8 cellular contexts compared by ENCODE assay signal in genomic region chr16:16861546-16861945, GRCh38.
A peak's percentile ranks its signal among the peaks of the same experiment; 100 is the strongest.
DNase-seq lines count a peak whose midpoint lies in the region; ATAC-seq, FAIRE-seq and TF ChIP-seq lines count a peak whose summit lies in the region.

No MANE protein-coding gene starts in this region.

- TF ChIP-seq EP300 in neural cell (conservative IDR thresholded peaks at IDR 0.05; ENCODE audit: poor library complexity, severe bottlenecking): no peak

- peak; percentile 61 for ATAC-seq in activated CD8-positive, alpha-beta memory T cell treated with anti-CD3 and anti-CD28 coated beads, Interleukin-2, amount 10 ng/mL, durations not matched to agents 7 days and 5 days
- ATAC-seq in esophagus mucosa (peak; percentile 19), GM21786 (IDR thresholded peaks at IDR 0.05; ENCODE audit: unreplicated experiment) (no peak)

- no peaks in the 10 kb centered on the region for H3K27me3 ChIP-seq in neural cell (ENCODE audit: insufficient read depth, low read depth, low read length)
- H3K27me3 ChIP-seq in thyroid gland: no peaks in the 10 kb centered on the region

- TF ChIP-seq POLR2A in GM12892 (IDR thresholded peaks at IDR 0.05; ENCODE audit: low read depth, low read length): no peak
- TF ChIP-seq POLR2A in thyroid gland (IDR thresholded peaks at IDR 0.05): no peak

- H3K4me3 Mint-ChIP-seq in activated CD8-positive, alpha-beta memory T cell treated with anti-CD3 and anti-CD28 coated beads, Interleukin-2, amount 10 ng/mL, durations not matched to agents 7 days and 5 days: no peak overlapping the region

- intact Hi-C loops in thyroid gland (cut with DNase I): no loop called here

- H3K4me2 ChIP-seq in neural cell (ENCODE audit: low read length): no peak overlapping the region

- H3K9me2 ChIP-seq in neural cell (ENCODE audit: insufficient read depth, low read length): no peaks in the 10 kb centered on the region

- no peaks in the 10 kb centered on the region for H3K9me3 Mint-ChIP-seq in activated CD8-positive, alpha-beta memory T cell treated with anti-CD3 and anti-CD28 coated beads, Interleukin-2, amount 10 ng/mL, durations not matched to agents 7 days and 5 days (ENCODE audit: low read depth)

- H3K27me3 Mint-ChIP-seq in activated CD8-positive, alpha-beta memory T cell treated with anti-CD3 and anti-CD28 coated beads, Interleukin-2, amount 10 ng/mL, durations not matched to agents 7 days and 5 days: peaks cover 6% of the 10 kb centered on the region

- CTCF ChIA-PET in activated CD8-positive, alpha-beta memory T cell treated with anti-CD3 and anti-CD28 coated beads, Interleukin-2, amount 10 ng/mL, durations not matched to agents 7 days and 5 days (lab: Charles Lee): interaction anchor here (0.7 to 2.0 kb wide), 6 partner anchors 14 to 717 kb away, joined by 3 to 4 read pairs (median 3); no protein-coding TSS in a partner anchor

- TF ChIP-seq CTCF in neural cell (IDR thresholded peaks at IDR 0.05; ENCODE audit: poor library complexity, severe bottlenecking) (peak; percentile 87), thyroid gland (IDR thresholded peaks at IDR 0.05) (peak in 4 of 6 experiments; percentile 34 to 64 (median 51))

- H2AFZ ChIP-seq in neural cell (ENCODE audit: low read depth, low read length): no peak overlapping the region

- peaks cover 1% of the 10 kb centered on the region for H3K4me1 Mint-ChIP-seq in activated CD8-positive, alpha-beta memory T cell treated with anti-CD3 and anti-CD28 coated beads, Interleukin-2, amount 10 ng/mL, durations not matched to agents 7 days and 5 days

- H3K9ac ChIP-seq in neural cell (ENCODE audit: low read length): no peak overlapping the region

- no peaks in the 10 kb centered on the region for H3F3A ChIP-seq in neural cell (ENCODE audit: insufficient read depth, low read length, poor library complexity, severe bottlenecking)

- H3K27ac Mint-ChIP-seq in activated CD8-positive, alpha-beta memory T cell treated with anti-CD3 and anti-CD28 coated beads, Interleukin-2, amount 10 ng/mL, durations not matched to agents 7 days and 5 days: no peak overlapping the region

- no peaks in the 10 kb centered on the region for H3K4me1 ChIP-seq in thyroid gland

- no peaks in the 10 kb centered on the region for H3K79me2 ChIP-seq in neural cell (replicated peaks; ENCODE audit: insufficient read depth, low read length)

- DNase-seq in AG08395 (ENCODE audit: low spot score) (peak; percentile 48), GM12892 (ENCODE audit: insufficient read length) (peak; percentile 32), NCI-H69 (lab: John Stamatoyannopoulos, UW) (peak; percentile 31), thyroid gland (peak; percentile 31 to 43)
- peak; percentile 66 for DNase-seq in activated CD8-positive, alpha-beta memory T cell treated with anti-CD3 and anti-CD28 coated beads, Interleukin-2, amount 10 ng/mL, durations not matched to agents 7 days and 5 days

- WGBS in thyroid gland, 2 donors: 18 to 21% methylated on average over 7 of the region's 7 CpGs

- peak; percentile 68 for FAIRE-seq in GM12892 (lab: Jason Lieb, UNC)

- no peaks in the 10 kb centered on the region for H3K36me3 Mint-ChIP-seq in activated CD8-positive, alpha-beta memory T cell treated with anti-CD3 and anti-CD28 coated beads, Interleukin-2, amount 10 ng/mL, durations not matched to agents 7 days and 5 days

- H3K9me3 ChIP-seq in neural cell (ENCODE audit: low read length): no peaks in the 10 kb centered on the region
- no peaks in the 10 kb centered on the region for H3K9me3 ChIP-seq in thyroid gland

- H3K4me3 ChIP-seq in neural cell (ENCODE audit: low read length) (no peak overlapping the region), thyroid gland (replicated peaks in 1 of 3) (no peak overlapping the region)

- no peak overlapping the region for H3K27ac ChIP-seq in neural cell (ENCODE audit: low read length)
- H3K27ac ChIP-seq in thyroid gland: no peak overlapping the region

- H3K36me3 ChIP-seq in neural cell (ENCODE audit: insufficient read depth, low read length): no peaks in the 10 kb centered on the region
- H3K36me3 ChIP-seq in thyroid gland: no peaks in the 10 kb centered on the region

- H4K20me1 ChIP-seq in neural cell (ENCODE audit: insufficient read depth): no peaks in the 10 kb centered on the region

- peak; percentile 94 for TF ChIP-seq RAD21 in neural cell (conservative IDR thresholded peaks at IDR 0.05)

TF ChIP-seq in neural cell, 6 proteins besides CTCF, POLR2A, EP300 and RAD21:
- TF ChIP-seq SMC3 (conservative IDR thresholded peaks at IDR 0.05; ENCODE audit: poor library complexity): peak; percentile 97
- no peak for TF ChIP-seq MXI1 (conservative IDR thresholded peaks at IDR 0.05; ENCODE audit: poor library complexity, severe bottlenecking)
TF ChIP-seq in neural cell: peak in this region for 1.
